8 cellular contexts compared by ENCODE assay signal in the genomic region with DNA sequence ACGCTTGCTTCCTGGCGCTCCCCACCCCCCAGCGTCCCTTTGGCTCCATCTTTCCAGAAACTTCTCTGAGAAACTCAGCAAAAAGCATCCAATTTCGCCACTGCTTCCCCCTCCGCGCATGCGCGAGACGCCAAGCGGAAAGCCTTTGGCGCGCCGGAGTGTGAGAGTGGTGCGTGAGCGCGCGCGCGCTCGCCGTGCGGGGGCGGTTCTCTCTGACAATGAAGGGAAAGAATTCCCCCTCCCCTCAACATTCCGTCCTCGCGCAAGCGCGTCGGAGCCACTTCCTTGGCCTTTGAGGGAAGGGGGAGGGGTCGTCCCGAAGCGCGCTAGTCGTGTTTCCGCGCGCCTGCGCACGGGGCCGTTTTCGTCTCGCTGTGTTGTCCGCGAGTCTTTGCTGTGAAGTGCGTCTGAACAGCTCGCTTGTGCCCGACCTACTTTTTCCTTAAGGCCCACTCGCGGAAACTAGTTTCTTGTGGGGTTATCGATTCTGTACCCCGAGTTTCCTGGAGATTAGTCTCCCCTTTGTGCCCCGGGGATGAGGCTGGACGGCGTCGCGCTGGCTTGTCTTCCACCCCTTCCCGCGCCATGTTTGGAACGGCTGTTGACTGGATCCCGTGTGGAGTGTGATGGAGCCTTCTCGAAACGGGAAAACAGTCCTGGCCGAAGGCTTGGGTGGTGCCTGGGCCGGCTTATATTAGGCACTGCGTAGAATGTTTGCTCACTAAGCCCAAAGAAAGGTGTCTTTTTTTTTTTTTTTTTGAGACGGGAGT. TPM values are rescaled to one million over a fixed set of nuclear protein-coding genes. Genes with fewer than 3 reads are reported as not detected.
DNase-seq lines count a peak whose midpoint lies in the region; ATAC-seq and TF ChIP-seq lines count a peak whose summit lies in the region.

No MANE protein-coding gene starts in this region.

- no peaks in the 10 kb centered on the region for H3K27me3 ChIP-seq in RWPE2 (ENCODE audit: insufficient read depth, poor library complexity, severe bottlenecking)

- H3K4me1 Mint-ChIP-seq in naive thymus-derived CD8-positive, alpha-beta T cell: peaks cover 4 to 46% (median 21%) of the 10 kb centered on the region in 4 donors
- H3K4me1 Mint-ChIP-seq in stimulated activated memory B cell treated with anti-CD40 and anti-IgM and Interleukin-4, amounts not matched to agents 10 μg/mL and 1 μg/mL and 100 μg/mL, for 72 hours: peaks cover 45% of the 10 kb centered on the region

- ATAC-seq in RWPE2 (ENCODE audit: low read depth): peak; percentile 55
- ATAC-seq in naive thymus-derived CD8-positive, alpha-beta T cell: peak; percentile 46 to 48
- ATAC-seq in stimulated activated memory B cell treated with anti-CD40 and anti-IgM and Interleukin-4, amounts not matched to agents 10 μg/mL and 1 μg/mL and 100 μg/mL, for 72 hours: peak; percentile 64

- H3K27ac ChIP-seq in RWPE2 (ENCODE audit: poor library complexity, severe bottlenecking): peak overlapping the region; percentile 97

- POLR2A ChIA-PET in naive thymus-derived CD8-positive, alpha-beta T cell (lab: Charles Lee): interaction anchor here (0.6 to 10.0 kb wide), 5 partner anchors 11 to 1068 kb away, joined by 3 to 392 read pairs (median 4); a partner anchor contains a TSS

- H3K27me3 Mint-ChIP-seq in naive thymus-derived CD8-positive, alpha-beta T cell: no peaks in the 10 kb centered on the region
- H3K27me3 Mint-ChIP-seq in stimulated activated memory B cell treated with anti-CD40 and anti-IgM and Interleukin-4, amounts not matched to agents 10 μg/mL and 1 μg/mL and 100 μg/mL, for 72 hours: no peaks in the 10 kb centered on the region

- peak overlapping the region; percentile 84 to 98 (median 95) for H3K4me3 Mint-ChIP-seq in naive thymus-derived CD8-positive, alpha-beta T cell
- H3K4me3 Mint-ChIP-seq in stimulated activated memory B cell treated with anti-CD40 and anti-IgM and Interleukin-4, amounts not matched to agents 10 μg/mL and 1 μg/mL and 100 μg/mL, for 72 hours: peak overlapping the region; percentile 94

- no peaks in the 10 kb centered on the region for H3K36me3 ChIP-seq in RWPE2 (ENCODE audit: low read depth)

- no peak for TF ChIP-seq CTCF in RWPE2 (IDR thresholded peaks at IDR 0.05; ENCODE audit: poor library complexity, severe bottlenecking)

- peak; percentile 100 for DNase-seq in Daoy (ENCODE audit: low read depth)
- DNase-seq in H4 (ENCODE audit: low spot score): peak; percentile 99
- DNase-seq in M059J (ENCODE audit: low read depth): peak; percentile 100
- DNase-seq in RWPE2 (ENCODE audit: low spot score): peak; percentile 98
- DNase-seq in activated effector memory CD4-positive, alpha-beta T cell treated with Interleukin-2 at 50 U/mL for 16 hours: peak; percentile 99
- peak; percentile 99 for DNase-seq in fibroblast of peridontal ligament (ENCODE audit: extremely low read depth)
- peak; percentile 94 to 100 (median 98) for DNase-seq in naive thymus-derived CD8-positive, alpha-beta T cell

- H3K4me1 ChIP-seq in RWPE2 (ENCODE audit: insufficient read depth, poor library complexity, severe bottlenecking): peaks cover 25% of the 10 kb centered on the region

- H3K27ac Mint-ChIP-seq in naive thymus-derived CD8-positive, alpha-beta T cell: peak overlapping the region; percentile 95 to 99 (median 99)
- H3K27ac Mint-ChIP-seq in stimulated activated memory B cell treated with anti-CD40 and anti-IgM and Interleukin-4, amounts not matched to agents 10 μg/mL and 1 μg/mL and 100 μg/mL, for 72 hours: peak overlapping the region; percentile 99

- peaks cover 0 to 5% (median 0%) of the 10 kb centered on the region in 3 donors for H3K36me3 Mint-ChIP-seq in naive thymus-derived CD8-positive, alpha-beta T cell
- H3K36me3 Mint-ChIP-seq in stimulated activated memory B cell treated with anti-CD40 and anti-IgM and Interleukin-4, amounts not matched to agents 10 μg/mL and 1 μg/mL and 100 μg/mL, for 72 hours: peaks cover 5% of the 10 kb centered on the region

- H3K4me3 ChIP-seq in RWPE2 (ENCODE audit: severe bottlenecking): peak overlapping the region; percentile 57

- H3K9me3 ChIP-seq in RWPE2 (ENCODE audit: severe bottlenecking): peaks cover 6% of the 10 kb centered on the region

- no peaks in the 10 kb centered on the region for H3K9me3 Mint-ChIP-seq in naive thymus-derived CD8-positive, alpha-beta T cell
- no peaks in the 10 kb centered on the region for H3K9me3 Mint-ChIP-seq in stimulated activated memory B cell treated with anti-CD40 and anti-IgM and Interleukin-4, amounts not matched to agents 10 μg/mL and 1 μg/mL and 100 μg/mL, for 72 hours

RNA-seq across cellular contexts. Expression of a gene that starts 11.6 kb away (rescaled TPM):
- total RNA-seq in Daoy (2014; rRNA removed; shearing (Covaris generic)): 14.9 and 22.3 TPM in 2 replicates
- 8.0 and 8.3 TPM in 2 replicates for total RNA-seq in H4 (2014; rRNA removed; shearing (Covaris generic))
- 15.9 and 28.9 TPM in 2 replicates for total RNA-seq in M059J (2014; rRNA removed; shearing (Covaris generic))
- 10 to 100 TPM; 85.6 to 88.3 TPM for total RNA-seq in naive thymus-derived CD8-positive, alpha-beta T cell
- polyA plus RNA-seq in naive thymus-derived CD8-positive, alpha-beta T cell: 10 to 100 TPM in 1 of 3 donors, 1 to 10 TPM in 2; 4.0 to 38.0 (median 8.1) TPM

RNA-seq across cellular contexts. Expression of a gene that starts 28.5 kb away (rescaled TPM):
- 4.1 and 5.9 TPM in 2 replicates for total RNA-seq in Daoy (2014; rRNA removed; shearing (Covaris generic))
- total RNA-seq in H4 (2014; rRNA removed; shearing (Covaris generic)): 4.9 and 6.0 TPM in 2 replicates
- 1.4 TPM in 2 replicates for total RNA-seq in M059J (2014; rRNA removed; shearing (Covaris generic))
- total RNA-seq in naive thymus-derived CD8-positive, alpha-beta T cell: 1 to 10 TPM; 1.8 to 2.0 TPM
- 1 to 10 TPM; 1.1 to 1.2 (median 1.2) TPM for polyA plus RNA-seq in naive thymus-derived CD8-positive, alpha-beta T cell

Comparison
In these comparisons a context has a peak if more than half of its experiments do, and no peak if none do; other contexts are left out.
1. Peak in every context shown above with its lines: DNase-seq, ATAC-seq, H3K4me3 ChIP-seq and H3K27ac ChIP-seq.